In genomic region chr5:181258576-181258975, GRCh38 we compare ENCODE assay signal across 9 cellular contexts. TPM values are rescaled to one million over a fixed set of nuclear protein-coding genes. Genes with fewer than 3 reads are reported as not detected.
DNase-seq lines count a peak whose midpoint lies in the region; ATAC-seq and TF ChIP-seq lines count a peak whose summit lies in the region.
"Had no signal": no experiment of that assay in that cellular context is flagged by ENCODE, and none has a peak within 500 bp of the region (broad histone marks: within the 10 kb centered on the region; RNA-seq: fewer than 3 reads in every experiment).

No MANE protein-coding gene starts in this region.

- peak overlapping the region; percentile 95 for H3K27ac Mint-ChIP-seq in CD4-positive, alpha-beta T cell
- peak overlapping the region; percentile 98 for H3K27ac Mint-ChIP-seq in effector memory CD8-positive, alpha-beta T cell
- H3K27ac Mint-ChIP-seq in neural progenitor cell: no peak overlapping the region

- peaks cover 66% of the 10 kb centered on the region for H3K4me1 Mint-ChIP-seq in CD4-positive, alpha-beta T cell (ENCODE audit: low read depth)
- peaks cover 46 to 62% of the 10 kb centered on the region in 2 donors for H3K4me1 Mint-ChIP-seq in effector memory CD8-positive, alpha-beta T cell (ENCODE audit: low read depth in 2 of 2)
- H3K4me1 Mint-ChIP-seq in neural progenitor cell: peaks cover 28% of the 10 kb centered on the region

- H3K4me1 ChIP-seq in MM.1S (ENCODE audit: low read length): peaks cover 22% of the 10 kb centered on the region
- peaks cover 15% of the 10 kb centered on the region for H3K4me1 ChIP-seq in neural progenitor cell

- peak overlapping the region; percentile 100; the same call in 1 of the 2 replicates for H3K9ac ChIP-seq in MM.1S (ENCODE audit: low read length)
- no peak overlapping the region for H3K9ac ChIP-seq in neural progenitor cell

- H3K9me2 ChIP-seq in MM.1S (replicated peaks; ENCODE audit: insufficient read depth, low read length): no peaks in the 10 kb centered on the region

- H3K4me3 ChIP-seq in MM.1S (ENCODE audit: low read length) (peak overlapping the region; percentile 88), neural progenitor cell (peak overlapping the region; percentile 100)

- peaks cover 11% of the 10 kb centered on the region for H3F3A ChIP-seq in MM.1S (ENCODE audit: insufficient read depth, low read length)
- H3F3A ChIP-seq in neural progenitor cell (ENCODE audit: low read depth): peaks cover 54% of the 10 kb centered on the region

- no peak overlapping the region for H3K27ac ChIP-seq in CD4-positive, alpha-beta T cell (ENCODE audit: low read depth, low read length)
- H3K27ac ChIP-seq in MM.1S (ENCODE audit: low read length) (no peak overlapping the region), neural progenitor cell (no peak overlapping the region)

- no peak for TF ChIP-seq CTCF in CD4-positive, alpha-beta T cell (IDR thresholded peaks at IDR 0.05)
- TF ChIP-seq CTCF in MM.1S (IDR thresholded peaks at IDR 0.05; ENCODE audit: low read length) (no peak), neural progenitor cell (IDR thresholded peaks at IDR 0.05) (no peak)

- H3K36me3 ChIP-seq in MM.1S (replicated peaks; ENCODE audit: insufficient read depth, low read length) (no peaks in the 10 kb centered on the region; the same call in 1 of the 2 replicates), neural progenitor cell (peaks cover 10% of the 10 kb centered on the region)

- no peaks in the 10 kb centered on the region for H3K9me3 Mint-ChIP-seq in CD4-positive, alpha-beta T cell
- H3K9me3 Mint-ChIP-seq in effector memory CD8-positive, alpha-beta T cell: no peaks in the 10 kb centered on the region
- H3K9me3 Mint-ChIP-seq in neural progenitor cell: no peaks in the 10 kb centered on the region

- ATAC-seq in CD4-positive, alpha-beta T cell (ENCODE audit: poor library complexity): no peak
- no peak for ATAC-seq in effector memory CD8-positive, alpha-beta T cell (replicated peaks)
- ATAC-seq in GM19035 (IDR thresholded peaks at IDR 0.05; ENCODE audit: unreplicated experiment) (no peak), HG02588 (IDR thresholded peaks at IDR 0.05; ENCODE audit: unreplicated experiment) (no peak), GM18517 (IDR thresholded peaks at IDR 0.05; ENCODE audit: unreplicated experiment) (no peak)

- H3K4me3 Mint-ChIP-seq in CD4-positive, alpha-beta T cell: peak overlapping the region; percentile 100
- H3K4me3 Mint-ChIP-seq in effector memory CD8-positive, alpha-beta T cell: peak overlapping the region; percentile 97 to 98
- H3K4me3 Mint-ChIP-seq in neural progenitor cell: peak overlapping the region; percentile 99

- peaks cover 73% of the 10 kb centered on the region for H3K79me2 ChIP-seq in MM.1S (ENCODE audit: low read length)
- peaks cover 91% of the 10 kb centered on the region for H3K79me2 ChIP-seq in neural progenitor cell (ENCODE audit: low read depth)

- no peak overlapping the region for H2AFZ ChIP-seq in MM.1S (ENCODE audit: low read length)
- no peak overlapping the region for H2AFZ ChIP-seq in neural progenitor cell (replicated peaks)

- no peaks in the 10 kb centered on the region for H3K9me3 ChIP-seq in CD4-positive, alpha-beta T cell (ENCODE audit: control insufficient read depth, low read length)
- H3K9me3 ChIP-seq in MM.1S (replicated peaks; ENCODE audit: insufficient read depth, low read length): no peaks in the 10 kb centered on the region
- no peaks in the 10 kb centered on the region for H3K9me3 ChIP-seq in neural progenitor cell (ENCODE audit: low read depth)

- intact Hi-C loops in CD4-positive, alpha-beta T cell (cut with DNase I, micrococcal nuclease): loop anchor here in 1 of 2 experiments (10.0 kb wide), 1 partner anchor 764 kb away; the partner anchor contains the start of gene CNOT6

- H3K4me2 ChIP-seq in MM.1S (ENCODE audit: low read depth, low read length) (peak overlapping the region; percentile 94), neural progenitor cell (peak overlapping the region; percentile 100)

- H4K20me1 ChIP-seq in MM.1S (ENCODE audit: insufficient read depth, low read length) (no peaks in the 10 kb centered on the region), neural progenitor cell (ENCODE audit: low read depth) (peaks cover 80% of the 10 kb centered on the region)

- POLR2A ChIA-PET in CD4-positive, alpha-beta T cell (lab: Charles Lee): interaction anchor here (4.0 to 5.8 kb wide), 3 partner anchors 14 to 68 kb away, joined by 39 to 159 read pairs (median 139); partner anchors contain the start of genes RACK1 and TRIM41

- no peaks in the 10 kb centered on the region for H3K27me3 ChIP-seq in CD4-positive, alpha-beta T cell (ENCODE audit: control insufficient read depth, insufficient read depth, low read length)
- H3K27me3 ChIP-seq in MM.1S (replicated peaks; ENCODE audit: insufficient read depth, low read length) (no peaks in the 10 kb centered on the region), neural progenitor cell (no peaks in the 10 kb centered on the region)

- DNase-seq in CD4-positive, alpha-beta T cell: no peak
- DNase-seq in MM.1S (no peak), neural progenitor cell (ENCODE audit: low spot score) (no peak), NCI-H2196 treated with DMSO at 0.1 percent for 48 hours (lab: John Stamatoyannopoulos, UW; ENCODE audit: unreplicated experiment) (no peak)
- no peak for DNase-seq in effector memory CD8-positive, alpha-beta T cell
- DNase-seq: hippocampal formation had no signal

- H3K36me3 Mint-ChIP-seq in CD4-positive, alpha-beta T cell (ENCODE audit: low read depth): peaks cover 56% of the 10 kb centered on the region
- peaks cover 51% of the 10 kb centered on the region for H3K36me3 Mint-ChIP-seq in effector memory CD8-positive, alpha-beta T cell (ENCODE audit: insufficient read depth)
- H3K36me3 Mint-ChIP-seq in neural progenitor cell: peaks cover 17% of the 10 kb centered on the region

- CTCF ChIA-PET in CD4-positive, alpha-beta T cell (lab: Charles Lee): no interaction called here

- H3K27me3 Mint-ChIP-seq in CD4-positive, alpha-beta T cell: no peaks in the 10 kb centered on the region
- H3K27me3 Mint-ChIP-seq in effector memory CD8-positive, alpha-beta T cell: no peaks in the 10 kb centered on the region
- H3K27me3 Mint-ChIP-seq in neural progenitor cell (ENCODE audit: insufficient read depth, low read depth): peaks cover 3% of the 10 kb centered on the region

RNA-seq across cellular contexts. Expression of gene TRIM52, which starts 2.4 kb away (rescaled TPM):
- total RNA-seq in CD4-positive, alpha-beta T cell: 10 to 100 TPM; 35.9 to 37.6 TPM
- 7.9 and 9.4 TPM in 2 replicates for total RNA-seq in neural progenitor cell (ENCODE audit: low replicate concordance)

RNA-seq across cellular contexts. Expression of gene RACK1, which starts 14.9 kb away (rescaled TPM):
- 1,000 to 10,000 TPM; 2,499 to 2,682 TPM for total RNA-seq in CD4-positive, alpha-beta T cell
- total RNA-seq in neural progenitor cell (ENCODE audit: low replicate concordance): 2,816 and 3,567 TPM in 2 replicates

RNA-seq across cellular contexts. Expression of gene TRIM41, which starts 35.5 kb away (rescaled TPM):
- 10 to 100 TPM; 21.4 to 24.0 TPM for total RNA-seq in CD4-positive, alpha-beta T cell
- 8.1 and 24.2 TPM in 2 replicates for total RNA-seq in neural progenitor cell (ENCODE audit: low replicate concordance)

RNA-seq across cellular contexts. Expression of gene TRIM7, which starts 53.6 kb away (rescaled TPM):
- total RNA-seq in CD4-positive, alpha-beta T cell: 1 to 10 TPM; 3.4 to 3.8 TPM
- total RNA-seq in neural progenitor cell (ENCODE audit: low replicate concordance): not detected in 2 replicates
